16 cellular contexts compared by ENCODE assay signal in the genomic region with DNA sequence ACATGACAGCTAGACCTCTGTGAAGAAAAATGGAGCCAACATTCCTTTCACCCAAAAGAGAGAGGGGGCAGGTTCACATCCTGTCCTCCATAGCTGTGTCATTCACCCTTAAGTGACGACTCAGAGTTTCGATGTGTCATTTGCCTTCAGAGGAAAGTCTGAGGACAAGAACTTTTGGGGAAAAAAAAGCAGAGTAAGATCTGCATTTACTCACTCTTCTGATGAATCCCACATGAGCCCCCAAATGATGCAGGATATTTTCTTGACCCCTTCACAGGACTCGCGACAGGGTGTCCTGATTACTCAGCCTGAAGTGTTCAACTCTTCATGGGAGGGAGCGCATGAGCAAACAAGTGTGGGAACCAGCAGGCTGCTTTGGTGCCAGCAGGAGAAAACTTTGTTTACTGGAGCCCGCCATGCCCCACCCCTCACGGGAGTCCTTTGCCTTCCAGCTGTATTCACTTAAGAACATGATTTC.
DNase-seq lines count a peak whose midpoint lies in the region; ATAC-seq, FAIRE-seq and TF ChIP-seq lines count a peak whose summit lies in the region.
"Had no signal": no experiment of that assay in that cellular context is flagged by ENCODE, and none has a peak within 500 bp of the region (broad histone marks: within the 10 kb centered on the region; RNA-seq: fewer than 3 reads in every experiment).

No MANE protein-coding gene starts in this region.

- H3K79me2 ChIP-seq in fibroblast of lung (ENCODE audit: control insufficient read depth, insufficient read depth, low read length) (no peaks in the 10 kb centered on the region), trophoblast cell (ENCODE audit: control insufficient read depth, insufficient read depth, low read length, poor library complexity) (no peaks in the 10 kb centered on the region)

- peak; percentile 43 to 69 for ATAC-seq in activated naive CD4-positive, alpha-beta T cell treated with anti-CD3 and anti-CD28 coated beads, Interleukin-2, amount 50 U/mL, for 72 hours
- ATAC-seq in HG03097 (IDR thresholded peaks at IDR 0.05; ENCODE audit: low FRiP score, unreplicated experiment) = no peak
- ATAC-seq: HepG2; naive thymus-derived CD4-positive, alpha-beta T cell had no signal

- H3K27ac Mint-ChIP-seq in activated naive CD4-positive, alpha-beta T cell treated with anti-CD3 and anti-CD28 coated beads, Interleukin-2, amount 50 U/mL, for 72 hours = peak overlapping the region; percentile 0 to 31
- H3K27ac Mint-ChIP-seq: CD4-positive, alpha-beta T cell; immature natural killer cell; naive thymus-derived CD4-positive, alpha-beta T cell had no signal

- H4K8ac ChIP-seq in trophoblast cell (ENCODE audit: low read depth, low read length) = no peak overlapping the region

- H3K9me3 ChIP-seq in fibroblast of lung (ENCODE audit: control insufficient read depth, insufficient read depth, low read depth, low read length) (no peaks in the 10 kb centered on the region), trophoblast cell (ENCODE audit: insufficient read depth, low read depth, low read length) (no peaks in the 10 kb centered on the region)
- H3K9me3 ChIP-seq: esophagus squamous epithelium, sigmoid colon had no signal

- DNase-seq in activated naive CD4-positive, alpha-beta T cell treated with anti-CD3 and anti-CD28 coated beads, Interleukin-2, amount 50 U/mL, for 72 hours (ENCODE audit: low spot score in 2 of 2) = no peak
- no peak for DNase-seq in activated naive CD4-positive, alpha-beta T cell (lab: John Stamatoyannopoulos, UW)
- DNase-seq in RCC 7860 (ENCODE audit: low spot score) = peak; percentile 11
- DNase-seq in fibroblast of lung (ENCODE audit: low read depth in 2 of 2) = peak; percentile 25 to 66
- peak; percentile 38 for DNase-seq in stromal cell of bone marrow (ENCODE audit: low read depth)
- DNase-seq in NCI-H1092 (lab: John Stamatoyannopoulos, UW) = no peak
- no peak for DNase-seq in trophoblast cell
- DNase-seq: caudate nucleus; CD4-positive, alpha-beta T cell; esophagus squamous epithelium; immature natural killer cell; naive thymus-derived CD4-positive, alpha-beta T cell; NCI-H1417; sigmoid colon had no signal

- no peaks in the 10 kb centered on the region for H3K27me3 ChIP-seq in fibroblast of lung (ENCODE audit: control insufficient read depth, insufficient read depth, low read length)
- no peaks in the 10 kb centered on the region for H3K27me3 ChIP-seq in trophoblast cell (ENCODE audit: insufficient read depth, low read length)
- H3K27me3 ChIP-seq: esophagus squamous epithelium, sigmoid colon had no signal

- H3K4me1 ChIP-seq in fibroblast of lung (ENCODE audit: control insufficient read depth, extremely low read depth, insufficient read depth, low read length) (no peaks in the 10 kb centered on the region), trophoblast cell (ENCODE audit: control insufficient read depth in 1 of 2, insufficient read depth in 2 of 2, low read length in 2 of 2) (peaks cover 0 to 5% of the 10 kb centered on the region in 2 experiments)
- H3K4me1 ChIP-seq: esophagus squamous epithelium, sigmoid colon had no signal

- H3K4me2 ChIP-seq in fibroblast of lung (ENCODE audit: extremely low read depth, insufficient read depth, low read length) (no peak overlapping the region), trophoblast cell (ENCODE audit: low read length) (no peak overlapping the region)

- no peak for TF ChIP-seq CTCF in fibroblast of lung (conservative IDR thresholded peaks at IDR 0.05 in 1 of 2, IDR thresholded peaks at IDR 0.05 in 1 of 2; ENCODE audit: low read depth in 1 of 2, low read length in 2 of 2)

- FAIRE-seq in RCC 7860 (lab: Jason Lieb, UNC) = no peak
- FAIRE-seq: HepG2 had no signal

- H3K18ac ChIP-seq in trophoblast cell (ENCODE audit: low read length) = no peak overlapping the region

- no peak overlapping the region for H2AK5ac ChIP-seq in trophoblast cell (ENCODE audit: low read length)

- H4K91ac ChIP-seq in trophoblast cell (ENCODE audit: low read depth, low read length) = no peak overlapping the region

- H2BK12ac ChIP-seq in trophoblast cell (ENCODE audit: low read length) = no peak overlapping the region

- WGBS in trophoblast cell (ENCODE audit: extremely low coverage, insufficient coverage, insufficient read length) = no CpG with 5 or more reads among the region's 7 CpGs

- H3K36me3 Mint-ChIP-seq in activated naive CD4-positive, alpha-beta T cell treated with anti-CD3 and anti-CD28 coated beads, Interleukin-2, amount 50 U/mL, for 72 hours = peaks cover 0 to 5% of the 10 kb centered on the region in 2 donors
- H3K36me3 Mint-ChIP-seq: immature natural killer cell; naive thymus-derived CD4-positive, alpha-beta T cell had no signal

- no peak overlapping the region for H3K4ac ChIP-seq in trophoblast cell (ENCODE audit: low read depth, low read length)

- H3K79me1 ChIP-seq in trophoblast cell (ENCODE audit: low read length) = no peaks in the 10 kb centered on the region

- H3K9me3 Mint-ChIP-seq in activated naive CD4-positive, alpha-beta T cell treated with anti-CD3 and anti-CD28 coated beads, Interleukin-2, amount 50 U/mL, for 72 hours = peaks cover 4% of the 10 kb centered on the region in 2 donors
- H3K9me3 Mint-ChIP-seq: CD4-positive, alpha-beta T cell; immature natural killer cell; naive thymus-derived CD4-positive, alpha-beta T cell had no signal

- H3K27ac ChIP-seq in fibroblast of lung (ENCODE audit: insufficient read depth, low read length) (no peak overlapping the region), trophoblast cell (ENCODE audit: low read depth, low read length) (no peak overlapping the region)
- H3K27ac ChIP-seq: esophagus squamous epithelium, sigmoid colon had no signal

- H3K36me3 ChIP-seq in fibroblast of lung (ENCODE audit: control insufficient read depth, insufficient read depth, low read length) (no peaks in the 10 kb centered on the region), trophoblast cell (ENCODE audit: control insufficient read depth in 1 of 2, insufficient read depth in 2 of 2, low read length in 2 of 2) (no peaks in the 10 kb centered on the region)
- H3K36me3 ChIP-seq: esophagus squamous epithelium, sigmoid colon had no signal

- H3K4me3 ChIP-seq in fibroblast of lung (replicated peaks in 1 of 4; ENCODE audit: control extremely low read depth in 1 of 4, insufficient read depth in 1 of 4, low read depth in 3 of 4, low read length in 4 of 4) = no peak overlapping the region
- no peak overlapping the region for H3K4me3 ChIP-seq in trophoblast cell (ENCODE audit: low read depth, low read length)
- H3K4me3 ChIP-seq: esophagus squamous epithelium, sigmoid colon had no signal

- H3K14ac ChIP-seq in trophoblast cell (ENCODE audit: low read length) = no peak overlapping the region

- H3K9ac ChIP-seq in fibroblast of lung (ENCODE audit: insufficient read depth, low read length) (no peak overlapping the region), trophoblast cell (ENCODE audit: low read length) (no peak overlapping the region)

- no peak overlapping the region for H4K12ac ChIP-seq in trophoblast cell (ENCODE audit: low read depth, low read length)

- H2BK5ac ChIP-seq in trophoblast cell (ENCODE audit: low read depth, low read length, poor library complexity) = no peak overlapping the region

- H4K20me1 ChIP-seq in fibroblast of lung (ENCODE audit: control insufficient read depth, extremely low read depth, insufficient read depth, low read length) = no peaks in the 10 kb centered on the region

- H2BK120ac ChIP-seq in trophoblast cell (ENCODE audit: insufficient read depth, low read length, poor library complexity) = no peak overlapping the region

- H3K23ac ChIP-seq in trophoblast cell (ENCODE audit: low read length) = no peak overlapping the region

- no peak overlapping the region for H2AFZ ChIP-seq in fibroblast of lung (ENCODE audit: low read length)
- H2AFZ ChIP-seq in trophoblast cell (ENCODE audit: insufficient read depth, low read length, poor library complexity) = no peak overlapping the region

Comparison
In these comparisons a context has a peak if more than half of its experiments do, and no peak if none do; other contexts are left out.
1. DNase-seq: peak in RCC 7860 (single experiment), fibroblast of lung (2 of 2) and stromal cell of bone marrow (single experiment); none in activated naive CD4-positive, alpha-beta T cell treated with anti-CD3 and anti-CD28 coated beads, Interleukin-2, amount 50 U/mL, for 72 hours (0 of 2), activated naive CD4-positive, alpha-beta T cell (0 of 4), NCI-H1092 (single experiment) and trophoblast cell (0 of 2).